20 cellular contexts compared by ENCODE assay signal in genomic region chr6:113317870-113318269, GRCh38.
DNase-seq lines count a peak whose midpoint lies in the region; ATAC-seq, FAIRE-seq and TF ChIP-seq lines count a peak whose summit lies in the region.
"Had no signal": no experiment of that assay in that cellular context is flagged by ENCODE, and none has a peak within 500 bp of the region (broad histone marks: within the 10 kb centered on the region; RNA-seq: fewer than 3 reads in every experiment).

No MANE protein-coding gene starts in this region.

- H3K4me3 ChIP-seq in endothelial cell of umbilical vein (replicated peaks in 1 of 3; ENCODE audit: insufficient read depth in 1 of 3, low read depth in 1 of 3, low read length in 3 of 3) (no peak overlapping the region), parathyroid adenoma (ENCODE audit: low read depth, low read length) (no peak overlapping the region)
- H3K4me3 ChIP-seq: ascending aorta, psoas muscle had no signal

- H3K27ac ChIP-seq in endothelial cell of umbilical vein (ENCODE audit: insufficient read depth, low read depth, low read length) (peak overlapping the region; percentile 3), parathyroid adenoma (no peak overlapping the region)
- H3K27ac ChIP-seq: ascending aorta, psoas muscle had no signal

- TF ChIP-seq POLR2A in endothelial cell of umbilical vein (IDR thresholded peaks at IDR 0.05; ENCODE audit: low read depth, low read length), result no peak

- H2AFZ ChIP-seq in endothelial cell of umbilical vein (ENCODE audit: low read depth, low read length) (peak overlapping the region; percentile 49), parathyroid adenoma (peak overlapping the region; percentile 5)

- POLR2A ChIA-PET in endothelial cell of umbilical vein (lab: Charles Lee), result no interaction called here

- H3K9me1 ChIP-seq in endothelial cell of umbilical vein (replicated peaks; ENCODE audit: control insufficient read depth, extremely low read depth, insufficient read depth, low read length), result no peaks in the 10 kb centered on the region

- no peaks in the 10 kb centered on the region for H4K20me1 ChIP-seq in endothelial cell of umbilical vein (replicated peaks; ENCODE audit: control insufficient read depth, extremely low read depth, insufficient read depth, low read length)

- H3K9me3 ChIP-seq in endothelial cell of umbilical vein (replicated peaks; ENCODE audit: control insufficient read depth, insufficient read depth, low read length) (no peaks in the 10 kb centered on the region), parathyroid adenoma (ENCODE audit: control insufficient read depth, low read length) (no peaks in the 10 kb centered on the region)
- H3K9me3 ChIP-seq: ascending aorta, psoas muscle had no signal

- intact Hi-C loops in endothelial cell of umbilical vein (cut with micrococcal nuclease), result loop anchor here (5.0 kb wide), 1 partner anchor 536 kb away; no protein-coding TSS in a partner anchor

- BruUV-seq in endothelial cell of umbilical vein (replicated peaks; lab: Mats Ljungman, UMichigan), result no TSS peak

- H3K4me1 ChIP-seq in endothelial cell of umbilical vein (ENCODE audit: control insufficient read depth, extremely low read depth, insufficient read depth, low read length), result peaks cover 14% of the 10 kb centered on the region
- no peaks in the 10 kb centered on the region for H3K4me1 ChIP-seq in parathyroid adenoma
- H3K4me1 ChIP-seq: ascending aorta, psoas muscle had no signal

- no peak for FAIRE-seq in endothelial cell of umbilical vein (lab: Jason Lieb, UNC)
- FAIRE-seq: HepG2, TTC549 had no signal

- H3K9ac ChIP-seq in endothelial cell of umbilical vein (replicated peaks; ENCODE audit: extremely low read depth, insufficient read depth, low read length) (no peak overlapping the region), parathyroid adenoma (no peak overlapping the region)

- CTCF ChIA-PET in endothelial cell of umbilical vein (lab: Charles Lee), result interaction anchor here (0.7 to 3.0 kb wide), 6 partner anchors 9 to 561 kb away, joined by 3 to 11 read pairs (median 6); no protein-coding TSS in a partner anchor

- no peaks in the 10 kb centered on the region for H3K36me3 ChIP-seq in endothelial cell of umbilical vein (ENCODE audit: control insufficient read depth in 2 of 2, extremely low read depth in 1 of 2, insufficient read depth in 2 of 2, low read length in 2 of 2)
- no peaks in the 10 kb centered on the region for H3K36me3 ChIP-seq in parathyroid adenoma (ENCODE audit: control insufficient read depth, insufficient read depth, low read length)
- H3K36me3 ChIP-seq: ascending aorta had no signal

- no peaks in the 10 kb centered on the region for H3K27me3 ChIP-seq in endothelial cell of umbilical vein (ENCODE audit: control insufficient read depth in 2 of 2, insufficient read depth in 2 of 2, low read length in 2 of 2)
- H3K27me3 ChIP-seq in parathyroid adenoma (ENCODE audit: control insufficient read depth, insufficient read depth, low read length), result no peaks in the 10 kb centered on the region
- H3K27me3 ChIP-seq: ascending aorta had no signal

- TF ChIP-seq CTCF in endothelial cell of umbilical vein (IDR thresholded peaks at IDR 0.05; ENCODE audit: extremely low read depth in 1 of 2, insufficient read depth in 1 of 2, low read depth in 1 of 2, low read length in 2 of 2) (no peak), parathyroid adenoma (IDR thresholded peaks at IDR 0.05) (no peak)

- dilution Hi-C loops in endothelial cell of umbilical vein (cut with MboI; ENCODE audit: extremely low pct_ligation_motif_present, low sequenced_read_pairs), result no loop called here

- peak overlapping the region; percentile 32 for H3K4me2 ChIP-seq in endothelial cell of umbilical vein (ENCODE audit: insufficient read depth, low read length)
- no peak overlapping the region for H3K4me2 ChIP-seq in parathyroid adenoma (ENCODE audit: low read length)

- H3K79me2 ChIP-seq in endothelial cell of umbilical vein (ENCODE audit: control insufficient read depth, insufficient read depth, low read length) (no peaks in the 10 kb centered on the region), parathyroid adenoma (no peaks in the 10 kb centered on the region)

- ATAC-seq in GM21528 (IDR thresholded peaks at IDR 0.05; ENCODE audit: low FRiP score, unreplicated experiment) (no peak), HG02623 (IDR thresholded peaks at IDR 0.05; ENCODE audit: unreplicated experiment) (no peak)
- ATAC-seq: activated T-cell treated with anti-CD3 and anti-CD28 coated beads, Interleukin-2, amount 50 U/mL, for 72 hours; effector memory CD8-positive, alpha-beta T cell; HepG2; naive thymus-derived CD4-positive, alpha-beta T cell; psoas muscle had no signal

- peak; percentile 22 for DNase-seq in NCI-H1436 treated with DMSO at 0.1 percent for 48 hours (lab: John Stamatoyannopoulos, UW)
- peak; percentile 97 for DNase-seq in NCI-H748 (lab: John Stamatoyannopoulos, UW; ENCODE audit: unreplicated experiment)
- DNase-seq in endothelial cell of umbilical vein (ENCODE audit: low read depth, low spot score), result no peak
- no peak for DNase-seq in activated CD8-positive, alpha-beta memory T cell treated with anti-CD3 and anti-CD28 coated beads, Interleukin-2, amount 50 U/mL, for 48 hours
- no peak for DNase-seq in stimulated activated CD4-positive, alpha-beta T cell treated with anti-CD3 and anti-CD28 coated beads, Interleukin-2, amount 100 ng/mL, for 48 hours
- DNase-seq: activated CD4-positive, alpha-beta T cell treated with anti-CD3 and anti-CD28 coated beads for 1 hour; activated T-cell treated with anti-CD3 and anti-CD28 coated beads, Interleukin-2, amount 50 U/mL, for 72 hours; cerebellar nuclear complex; DND-41; effector memory CD8-positive, alpha-beta T cell; naive thymus-derived CD4-positive, alpha-beta T cell; NCI-H2029 treated with DMSO at 0.1 percent for 48 hours; NCI-H526; psoas muscle had no signal

TF ChIP-seq in endothelial cell of umbilical vein, 7 proteins besides CTCF, POLR2A, EP300 and RAD21:
- TF ChIP-seq EZH2 (IDR thresholded peaks at IDR 0.05; ENCODE audit: borderline replicate concordance, low read depth, low read length, severe bottlenecking) (no peak), POLR2AphosphoS5 (IDR thresholded peaks at IDR 0.05; ENCODE audit: insufficient read depth, low read depth, low read length) (no peak), MAX (IDR thresholded peaks at IDR 0.05; ENCODE audit: insufficient read depth, insufficient read length) (no peak), JUN (IDR thresholded peaks at IDR 0.05; ENCODE audit: borderline replicate concordance, insufficient read depth, insufficient read length, low read depth) (no peak), MYC (IDR thresholded peaks at IDR 0.05; ENCODE audit: low read depth, low read length) (no peak), FOS (IDR thresholded peaks at IDR 0.05; ENCODE audit: borderline replicate concordance, insufficient read depth, low read length) (no peak)

Comparison
In these comparisons a context has a peak if more than half of its experiments do, and no peak if none do; other contexts are left out.
1. DNase-seq: peak in NCI-H1436 treated with DMSO at 0.1 percent for 48 hours (single experiment) and NCI-H748 (single experiment); none in endothelial cell of umbilical vein (single experiment), activated CD8-positive, alpha-beta memory T cell treated with anti-CD3 and anti-CD28 coated beads, Interleukin-2, amount 50 U/mL, for 48 hours (single experiment) and stimulated activated CD4-positive, alpha-beta T cell treated with anti-CD3 and anti-CD28 coated beads, Interleukin-2, amount 100 ng/mL, for 48 hours (0 of 2).